ENCODE assay signal across 16 cellular contexts in the genomic region with DNA sequence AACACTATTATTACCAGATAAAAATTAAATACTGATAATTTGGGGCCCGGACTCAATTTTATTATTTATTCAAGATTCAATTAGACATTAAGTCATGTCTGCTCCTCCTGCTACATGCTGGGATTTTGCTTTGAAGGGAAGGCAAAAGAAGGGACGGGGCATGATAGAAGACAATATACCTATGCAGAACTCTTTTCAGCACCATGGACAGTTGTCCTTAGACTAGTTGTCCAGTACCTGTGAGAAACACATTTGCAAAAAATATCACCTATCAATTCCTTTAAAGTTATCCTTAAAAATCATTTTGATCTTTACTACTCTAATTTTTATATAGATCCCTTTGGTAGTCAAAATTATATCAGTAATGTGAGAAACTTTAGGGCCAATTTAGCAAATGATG.
DNase-seq lines count a peak whose midpoint lies in the region; ATAC-seq and TF ChIP-seq lines count a peak whose summit lies in the region.
"Had no signal": no experiment of that assay in that cellular context is flagged by ENCODE, and none has a peak within 500 bp of the region (broad histone marks: within the 10 kb centered on the region; RNA-seq: fewer than 3 reads in every experiment).

No MANE protein-coding gene starts in this region.

- peaks cover 0 to 10% (median 1%) of the 10 kb centered on the region in 11 donors for H3K9me3 Mint-ChIP-seq in naive thymus-derived CD4-positive, alpha-beta T cell

- CTCF ChIA-PET in naive thymus-derived CD4-positive, alpha-beta T cell (lab: Charles Lee): no interaction called here

- no peaks in the 10 kb centered on the region for H3K9me3 ChIP-seq in naive thymus-derived CD4-positive, alpha-beta T cell (ENCODE audit: control insufficient read depth in 2 of 3, low read length in 3 of 3)
- H3K9me3 ChIP-seq: neutrophil, SJSA1 had no signal

- in situ Hi-C loops in ACHN (cut with HindIII; ENCODE audit: low pct_ligation_motif_present, low pct_unique_long_range_greater_than_20kb, low sequenced_read_pairs): no loop called here

- intact Hi-C loops in naive thymus-derived CD4-positive, alpha-beta T cell (cut with micrococcal nuclease): no loop called here

- no peaks in the 10 kb centered on the region for H3K36me3 ChIP-seq in naive thymus-derived CD4-positive, alpha-beta T cell (ENCODE audit: control insufficient read depth in 2 of 3, insufficient read depth in 3 of 3, low read length in 3 of 3)
- H3K36me3 ChIP-seq: neutrophil, SJSA1 had no signal

- peaks cover 0 to 11% (median 6%) of the 10 kb centered on the region in 5 donors for H3K27me3 Mint-ChIP-seq in naive thymus-derived CD4-positive, alpha-beta T cell
- H3K27me3 Mint-ChIP-seq: B cell had no signal

- peaks cover 0 to 3% of the 10 kb centered on the region in 2 donors for H3K27me3 ChIP-seq in naive thymus-derived CD4-positive, alpha-beta T cell (ENCODE audit: control insufficient read depth in 2 of 2, insufficient read depth in 2 of 2, low read length in 2 of 2)
- H3K27me3 ChIP-seq: neutrophil, SJSA1 had no signal

- TF ChIP-seq RAD21 in Ishikawa (IDR thresholded peaks at IDR 0.05; ENCODE audit: low read depth): no peak

- POLR2A ChIA-PET in naive thymus-derived CD4-positive, alpha-beta T cell (lab: Charles Lee): no interaction called here

- no peaks in the 10 kb centered on the region for H3K36me3 Mint-ChIP-seq in naive thymus-derived CD4-positive, alpha-beta T cell

- H3K27ac Mint-ChIP-seq in naive thymus-derived CD4-positive, alpha-beta T cell: no peak overlapping the region
- H3K27ac Mint-ChIP-seq: B cell had no signal

- H3K4me1 Mint-ChIP-seq in naive thymus-derived CD4-positive, alpha-beta T cell: no peaks in the 10 kb centered on the region
- H3K4me1 Mint-ChIP-seq: B cell had no signal

- no peak for TF ChIP-seq EP300 in Ishikawa (IDR thresholded peaks at IDR 0.05; ENCODE audit: borderline replicate concordance)

- DNase-seq in ACHN (peak; percentile 43), SW480 (ENCODE audit: low spot score) (peak; percentile 27), glomerular visceral epithelial cell (ENCODE audit: extremely low spot score) (peak; percentile 4), NCI-H146 treated with DMSO at 0.1 percent for 48 hours (lab: John Stamatoyannopoulos, UW; ENCODE audit: unreplicated experiment) (no peak), NCI-H1436 treated with DMSO at 0.1 percent for 48 hours (lab: John Stamatoyannopoulos, UW) (no peak), NCI-H2227 (lab: John Stamatoyannopoulos, UW; ENCODE audit: unreplicated experiment) (no peak)
- no peak for DNase-seq in naive thymus-derived CD4-positive, alpha-beta T cell
- DNase-seq: activated CD4-positive, alpha-beta T cell treated with anti-CD3 and anti-CD28 coated beads for 1 hour; foreskin melanocyte; H7; left cardiac atrium; stimulated activated CD8-positive, alpha-beta memory T cell treated with anti-CD3 and anti-CD28 coated beads, Interleukin-4, amount 100 ng/mL, for 48 hours had no signal

- no peak overlapping the region for H3K4me3 ChIP-seq in naive thymus-derived CD4-positive, alpha-beta T cell (ENCODE audit: low read length)
- H3K4me3 ChIP-seq: SJSA1 had no signal

- H3K4me1 ChIP-seq in naive thymus-derived CD4-positive, alpha-beta T cell (ENCODE audit: control insufficient read depth in 2 of 2, insufficient read depth in 2 of 2, low read length in 2 of 2): no peaks in the 10 kb centered on the region
- H3K4me1 ChIP-seq: SJSA1 had no signal

- H3K27ac ChIP-seq in naive thymus-derived CD4-positive, alpha-beta T cell (ENCODE audit: low read depth, low read length): no peak overlapping the region
- H3K27ac ChIP-seq: neutrophil, SJSA1 had no signal

- H3K4me3 Mint-ChIP-seq in naive thymus-derived CD4-positive, alpha-beta T cell: no peak overlapping the region
- H3K4me3 Mint-ChIP-seq: B cell had no signal

- ATAC-seq in naive thymus-derived CD4-positive, alpha-beta T cell: no peak
- ATAC-seq: left cardiac atrium had no signal

TF ChIP-seq in Ishikawa, 13 proteins besides CTCF, POLR2A, EP300 and RAD21:
- TF ChIP-seq MAX (IDR thresholded peaks at IDR 0.05) (no peak), REST (IDR thresholded peaks at IDR 0.05; ENCODE audit: low read depth) (peak; percentile 89)

Comparison
In these comparisons a context has a peak if more than half of its experiments do, and no peak if none do; other contexts are left out.
1. DNase-seq: peak in ACHN (single experiment), SW480 (single experiment) and glomerular visceral epithelial cell (single experiment); none in naive thymus-derived CD4-positive, alpha-beta T cell (0 of 9), NCI-H146 treated with DMSO at 0.1 percent for 48 hours (single experiment), NCI-H1436 treated with DMSO at 0.1 percent for 48 hours (single experiment) and NCI-H2227 (single experiment).